ENCODE assay signal across 8 cellular contexts in genomic region chr5:65034782-65035181, GRCh38.
DNase-seq lines count a peak whose midpoint lies in the region; ATAC-seq and TF ChIP-seq lines count a peak whose summit lies in the region.

No MANE protein-coding gene starts in this region.

- H3K4me1 Mint-ChIP-seq in stimulated activated effector memory CD8-positive, alpha-beta T cell treated with anti-CD3 and anti-CD28 coated beads, Interleukin-12 subunit alpha, Interleukin-12 subunit beta, amount 100 ng/mL, for 72 hours = peaks cover 28% of the 10 kb centered on the region

- no peak for TF ChIP-seq RAD21 in SK-N-SH (IDR thresholded peaks at IDR 0.05; ENCODE audit: low read length)

- CTCF ChIA-PET in SK-N-SH (lab: Yijun Ruan, JAX) = interaction anchor here (0.6 to 2.0 kb wide), 3 partner anchors 63 to 224 kb away, joined by 3 to 6 read pairs (median 3); no protein-coding TSS in a partner anchor

- peak overlapping the region; percentile 87 for H2AFZ ChIP-seq in SK-N-SH (ENCODE audit: low read depth)

- H3K4me1 ChIP-seq in SK-N-SH (ENCODE audit: control insufficient read depth in 1 of 2, insufficient read depth in 2 of 2, low read depth in 1 of 2, low read length in 1 of 2) = peaks cover 9 to 12% of the 10 kb centered on the region in 2 experiments
- peaks cover 9% of the 10 kb centered on the region for H3K4me1 ChIP-seq in right cardiac atrium (ENCODE audit: control insufficient read depth, insufficient read depth, low read length)

- peaks cover 29% of the 10 kb centered on the region for H3F3A ChIP-seq in SK-N-SH (replicated peaks; ENCODE audit: insufficient read depth)

- H3K36me3 Mint-ChIP-seq in stimulated activated effector memory CD8-positive, alpha-beta T cell treated with anti-CD3 and anti-CD28 coated beads, Interleukin-12 subunit alpha, Interleukin-12 subunit beta, amount 100 ng/mL, for 72 hours = peaks cover 13% of the 10 kb centered on the region

- WGBS in SK-N-SH (ENCODE audit: low lambda C conversion rate) = 91% methylated on average over 10 of the region's 13 CpGs
- 78% methylated on average over 13 of the region's 13 CpGs for whole genome bisulfite sequencing in right cardiac atrium

- H3K9me3 Mint-ChIP-seq in stimulated activated effector memory CD8-positive, alpha-beta T cell treated with anti-CD3 and anti-CD28 coated beads, Interleukin-12 subunit alpha, Interleukin-12 subunit beta, amount 100 ng/mL, for 72 hours = no peaks in the 10 kb centered on the region

- peak overlapping the region in 1 of 2 experiments; percentile 64; a peak in 1 of 4 replicates for H3K4me3 ChIP-seq in SK-N-SH (ENCODE audit: low read depth in 2 of 2, low read length in 1 of 2)
- H3K4me3 ChIP-seq in WI38 (ENCODE audit: low read depth, low read length) = peak overlapping the region; percentile 61
- no peak overlapping the region for H3K4me3 ChIP-seq in right cardiac atrium (ENCODE audit: low read length)

- no peaks in the 10 kb centered on the region for H3K27me3 ChIP-seq in SK-N-SH (ENCODE audit: insufficient read depth)
- H3K27me3 ChIP-seq in right cardiac atrium (ENCODE audit: control insufficient read depth, insufficient read depth) = no peaks in the 10 kb centered on the region

- peak overlapping the region; percentile 78 for H3K9ac ChIP-seq in SK-N-SH

- H4K20me1 ChIP-seq in SK-N-SH (ENCODE audit: insufficient read depth) = no peaks in the 10 kb centered on the region

- H3K4me3 Mint-ChIP-seq in stimulated activated effector memory CD8-positive, alpha-beta T cell treated with anti-CD3 and anti-CD28 coated beads, Interleukin-12 subunit alpha, Interleukin-12 subunit beta, amount 100 ng/mL, for 72 hours = peak overlapping the region; percentile 66

- H3K79me2 ChIP-seq in SK-N-SH (ENCODE audit: insufficient read depth) = no peaks in the 10 kb centered on the region

- no peaks in the 10 kb centered on the region for H3K9me3 ChIP-seq in SK-N-SH
- no peaks in the 10 kb centered on the region for H3K9me3 ChIP-seq in right cardiac atrium (ENCODE audit: control insufficient read depth, low read length)

- no peaks in the 10 kb centered on the region for H3K36me3 ChIP-seq in SK-N-SH (replicated peaks in 1 of 2; ENCODE audit: control insufficient read depth in 1 of 2, insufficient read depth in 2 of 2, low read length in 1 of 2)

- intact Hi-C loops in right cardiac atrium (cut with DNase I) = loop anchor here in 1 of 4 donors (10.0 kb wide), 1 partner anchor 70 kb away; no protein-coding TSS in a partner anchor

- POLR2A ChIA-PET in SK-N-SH (lab: Yijun Ruan, JAX) = interaction anchor here (0.9 to 1.2 kb wide), 3 partner anchors 13 to 448 kb away, joined by 4 to 7 read pairs (median 4); no protein-coding TSS in a partner anchor

- no peak for DNase-seq in SK-N-SH
- DNase-seq in right cardiac atrium = peak in 2 of 3 donors; percentile 70 to 75
- no peak for DNase-seq in stimulated activated effector memory CD8-positive, alpha-beta T cell treated with anti-CD3 and anti-CD28 coated beads, Interleukin-12 subunit alpha, Interleukin-12 subunit beta, amount 100 ng/mL, for 72 hours (ENCODE audit: low spot score in 2 of 2)
- no peak for DNase-seq in NCI-H1694 treated with DMSO at 0.1 percent for 48 hours (lab: John Stamatoyannopoulos, UW)
- DNase-seq in SIG-M5 treated with dmso at 0.1 percent for 504 hours (lab: John Stamatoyannopoulos, UW; ENCODE audit: unreplicated experiment) = no peak

- no peak for TF ChIP-seq EP300 in SK-N-SH (IDR thresholded peaks at IDR 0.05; ENCODE audit: borderline replicate concordance in 1 of 2, low read depth in 1 of 2, low read length in 1 of 2)

- no peaks in the 10 kb centered on the region for H3K9me2 ChIP-seq in SK-N-SH

- H3K4me2 ChIP-seq in SK-N-SH = peak overlapping the region; percentile 75

- H3K27ac ChIP-seq in SK-N-SH (ENCODE audit: low read depth in 2 of 2, low read length in 1 of 2) (peak overlapping the region; percentile 93 to 96), right cardiac atrium (ENCODE audit: low read length) (peak overlapping the region; percentile 94)

- no peak for TF ChIP-seq CTCF in SK-N-SH (IDR thresholded peaks at IDR 0.05)
- no peak for TF ChIP-seq CTCF in WI38 (IDR thresholded peaks at IDR 0.05; ENCODE audit: low read depth, low read length)

- H3K27ac Mint-ChIP-seq in stimulated activated effector memory CD8-positive, alpha-beta T cell treated with anti-CD3 and anti-CD28 coated beads, Interleukin-12 subunit alpha, Interleukin-12 subunit beta, amount 100 ng/mL, for 72 hours = peak overlapping the region; percentile 94

- no peak for ATAC-seq in SK-N-SH treated with all-trans-retinoic acid at 6 μM for 48 hours
- ATAC-seq in right cardiac atrium = no peak
- no peak for ATAC-seq in stimulated activated effector memory CD8-positive, alpha-beta T cell treated with anti-CD3 and anti-CD28 coated beads, Interleukin-12 subunit alpha, Interleukin-12 subunit beta, amount 100 ng/mL, for 72 hours
- ATAC-seq in GM19463 (IDR thresholded peaks at IDR 0.05; ENCODE audit: unreplicated experiment) = no peak

TF ChIP-seq in SK-N-SH, 30 proteins besides CTCF, POLR2A, EP300 and RAD21 (continues in another document):
- TF ChIP-seq ELF1 (IDR thresholded peaks at IDR 0.05) (no peak), POLR2AphosphoS5 (IDR thresholded peaks at IDR 0.05; ENCODE audit: low read depth, low read length) (no peak), TEAD4 (IDR thresholded peaks at IDR 0.05; ENCODE audit: borderline replicate concordance, insufficient read depth) (no peak), ZBTB33 (IDR thresholded peaks at IDR 0.05; ENCODE audit: borderline replicate concordance, low read depth) (no peak), CHD2 (IDR thresholded peaks at IDR 0.05; ENCODE audit: low read length, partially characterized antibody) (no peak), FOSL2 (IDR thresholded peaks at IDR 0.05; ENCODE audit: borderline replicate concordance, low read depth) (no peak), RFX5 (IDR thresholded peaks at IDR 0.05; ENCODE audit: low read length) (no peak), YY1 (IDR thresholded peaks at IDR 0.05; ENCODE audit: low read depth) (no peak), EZH2phosphoT487 (IDR thresholded peaks at IDR 0.05; ENCODE audit: borderline replicate concordance, low read depth) (no peak), RXRA (IDR thresholded peaks at IDR 0.05; ENCODE audit: borderline replicate concordance, low read depth) (no peak)

TF ChIP-seq in SK-N-SH treated with all-trans-retinoic acid at 6 μM for 48 hours, 23 proteins besides CTCF, POLR2A, EP300 and RAD21:
- TF ChIP-seq, protein P1, sequence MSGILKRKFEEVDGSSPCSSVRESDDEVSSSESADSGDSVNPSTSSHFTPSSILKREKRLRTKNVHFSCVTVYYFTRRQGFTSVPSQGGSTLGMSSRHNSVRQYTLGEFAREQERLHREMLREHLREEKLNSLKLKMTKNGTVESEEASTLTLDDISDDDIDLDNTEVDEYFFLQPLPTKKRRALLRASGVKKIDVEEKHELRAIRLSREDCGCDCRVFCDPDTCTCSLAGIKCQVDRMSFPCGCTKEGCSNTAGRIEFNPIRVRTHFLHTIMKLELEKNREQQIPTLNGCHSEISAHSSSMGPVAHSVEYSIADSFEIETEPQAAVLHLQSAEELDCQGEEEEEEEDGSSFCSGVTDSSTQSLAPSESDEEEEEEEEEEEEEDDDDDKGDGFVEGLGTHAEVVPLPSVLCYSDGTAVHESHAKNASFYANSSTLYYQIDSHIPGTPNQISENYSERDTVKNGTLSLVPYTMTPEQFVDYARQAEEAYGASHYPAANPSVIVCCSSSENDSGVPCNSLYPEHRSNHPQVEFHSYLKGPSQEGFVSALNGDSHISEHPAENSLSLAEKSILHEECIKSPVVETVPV (CRISPR knock-in tag; IDR thresholded peaks at IDR 0.05) = no peak
- TF ChIP-seq ESRRG (CRISPR knock-in tag; IDR thresholded peaks at IDR 0.05) = no peak
- TF ChIP-seq, protein P2, sequence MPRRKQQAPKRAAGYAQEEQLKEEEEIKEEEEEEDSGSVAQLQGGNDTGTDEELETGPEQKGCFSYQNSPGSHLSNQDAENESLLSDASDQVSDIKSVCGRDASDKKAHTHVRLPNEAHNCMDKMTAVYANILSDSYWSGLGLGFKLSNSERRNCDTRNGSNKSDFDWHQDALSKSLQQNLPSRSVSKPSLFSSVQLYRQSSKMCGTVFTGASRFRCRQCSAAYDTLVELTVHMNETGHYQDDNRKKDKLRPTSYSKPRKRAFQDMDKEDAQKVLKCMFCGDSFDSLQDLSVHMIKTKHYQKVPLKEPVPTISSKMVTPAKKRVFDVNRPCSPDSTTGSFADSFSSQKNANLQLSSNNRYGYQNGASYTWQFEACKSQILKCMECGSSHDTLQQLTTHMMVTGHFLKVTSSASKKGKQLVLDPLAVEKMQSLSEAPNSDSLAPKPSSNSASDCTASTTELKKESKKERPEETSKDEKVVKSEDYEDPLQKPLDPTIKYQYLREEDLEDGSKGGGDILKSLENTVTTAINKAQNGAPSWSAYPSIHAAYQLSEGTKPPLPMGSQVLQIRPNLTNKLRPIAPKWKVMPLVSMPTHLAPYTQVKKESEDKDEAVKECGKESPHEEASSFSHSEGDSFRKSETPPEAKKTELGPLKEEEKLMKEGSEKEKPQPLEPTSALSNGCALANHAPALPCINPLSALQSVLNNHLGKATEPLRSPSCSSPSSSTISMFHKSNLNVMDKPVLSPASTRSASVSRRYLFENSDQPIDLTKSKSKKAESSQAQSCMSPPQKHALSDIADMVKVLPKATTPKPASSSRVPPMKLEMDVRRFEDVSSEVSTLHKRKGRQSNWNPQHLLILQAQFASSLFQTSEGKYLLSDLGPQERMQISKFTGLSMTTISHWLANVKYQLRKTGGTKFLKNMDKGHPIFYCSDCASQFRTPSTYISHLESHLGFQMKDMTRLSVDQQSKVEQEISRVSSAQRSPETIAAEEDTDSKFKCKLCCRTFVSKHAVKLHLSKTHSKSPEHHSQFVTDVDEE (CRISPR knock-in tag; IDR thresholded peaks at IDR 0.05) = no peak
- no peak for TF ChIP-seq TCF4 (CRISPR knock-in tag; IDR thresholded peaks at IDR 0.05; ENCODE audit: borderline replicate concordance)
- no peak for TF ChIP-seq ZNF70 (CRISPR knock-in tag; IDR thresholded peaks at IDR 0.05)
- TF ChIP-seq ISL1 (CRISPR knock-in tag; IDR thresholded peaks at IDR 0.05) = no peak
- TF ChIP-seq ZC3H10 (CRISPR knock-in tag; IDR thresholded peaks at IDR 0.05) = no peak
- no peak for TF ChIP-seq RARB (CRISPR knock-in tag; IDR thresholded peaks at IDR 0.05)
- TF ChIP-seq ZNF565 (CRISPR knock-in tag; conservative IDR thresholded peaks at IDR 0.05; ENCODE audit: low read depth) = no peak
- TF ChIP-seq PPARA (CRISPR knock-in tag; IDR thresholded peaks at IDR 0.05; ENCODE audit: borderline replicate concordance) = no peak
- no peak for TF ChIP-seq ZNF8 (CRISPR knock-in tag; IDR thresholded peaks at IDR 0.05)
- no peak for TF ChIP-seq ZFP30 (CRISPR knock-in tag; IDR thresholded peaks at IDR 0.05)
- no peak for TF ChIP-seq OSR1 (CRISPR knock-in tag; IDR thresholded peaks at IDR 0.05)

Comparison
In these comparisons a context has a peak if more than half of its experiments do, and no peak if none do; other contexts are left out.
1. DNase-seq: peak in right cardiac atrium (2 of 3); none in SK-N-SH (single experiment), stimulated activated effector memory CD8-positive, alpha-beta T cell treated with anti-CD3 and anti-CD28 coated beads, Interleukin-12 subunit alpha, Interleukin-12 subunit beta, amount 100 ng/mL, for 72 hours (0 of 2), NCI-H1694 treated with DMSO at 0.1 percent for 48 hours (single experiment) and SIG-M5 treated with dmso at 0.1 percent for 504 hours (single experiment).